Comparison of ENCODE assay signal across 10 cellular contexts in the genomic region with DNA sequence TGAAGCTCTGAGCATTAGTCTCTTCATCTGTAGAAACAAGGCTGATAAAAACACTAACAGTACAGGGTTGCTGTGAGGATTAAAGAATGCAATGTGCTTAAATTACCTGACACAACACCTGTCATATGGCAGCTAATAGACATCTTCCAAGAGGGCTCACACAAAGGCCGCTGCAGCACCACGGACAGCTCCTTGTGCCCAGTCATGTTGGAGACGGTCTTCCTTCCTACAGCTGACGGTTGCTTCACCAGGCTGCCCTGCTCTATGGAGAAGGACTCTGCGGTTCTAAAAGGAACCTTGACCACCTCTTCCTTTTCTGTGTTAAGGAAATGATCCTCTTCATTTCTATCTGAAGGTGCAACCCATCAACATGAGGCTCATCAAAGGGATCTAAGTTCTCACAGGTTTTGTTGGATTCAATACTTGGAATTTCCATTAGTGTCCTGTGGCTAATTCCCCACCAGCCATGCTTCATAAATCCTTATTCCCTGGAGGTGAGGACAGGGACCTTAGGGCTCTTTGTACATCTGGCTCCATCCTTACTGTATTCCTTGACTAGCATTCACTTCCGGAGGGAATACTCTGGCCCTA.
DNase-seq lines count a peak whose midpoint lies in the region; ATAC-seq and TF ChIP-seq lines count a peak whose summit lies in the region.
"Had no signal": no experiment of that assay in that cellular context is flagged by ENCODE, and none has a peak within 500 bp of the region (broad histone marks: within the 10 kb centered on the region; RNA-seq: fewer than 3 reads in every experiment).

No MANE protein-coding gene starts in this region.

- H3K27me3 ChIP-seq in right atrium auricular region, result no peaks in the 10 kb centered on the region
- peaks cover 7% of the 10 kb centered on the region for H3K27me3 ChIP-seq in left ventricle myocardium inferior (ENCODE audit: low read depth)

- H3K4me1 ChIP-seq in right atrium auricular region (no peaks in the 10 kb centered on the region), left ventricle myocardium inferior (no peaks in the 10 kb centered on the region)

- no peaks in the 10 kb centered on the region for H3K9me3 Mint-ChIP-seq in activated CD4-positive, alpha-beta memory T cell treated with anti-CD3 and anti-CD28 coated beads for 36 hours
- peaks cover 40% of the 10 kb centered on the region for H3K9me3 Mint-ChIP-seq in HFFc6

- H3K36me3 Mint-ChIP-seq in activated CD4-positive, alpha-beta memory T cell treated with anti-CD3 and anti-CD28 coated beads for 36 hours, result no peaks in the 10 kb centered on the region
- H3K36me3 Mint-ChIP-seq in HFFc6 (ENCODE audit: low read depth), result no peaks in the 10 kb centered on the region
- H3K36me3 Mint-ChIP-seq: CD4-positive, CD25-positive, alpha-beta regulatory T cell; T-cell had no signal

- H3K9me3 ChIP-seq in right atrium auricular region (no peaks in the 10 kb centered on the region), left ventricle myocardium inferior (replicated peaks) (no peaks in the 10 kb centered on the region)

- H3K27me3 Mint-ChIP-seq in activated CD4-positive, alpha-beta memory T cell treated with anti-CD3 and anti-CD28 coated beads for 36 hours, result peaks cover 14% of the 10 kb centered on the region
- peaks cover 2% of the 10 kb centered on the region; the same call in 1 of the 2 replicates for H3K27me3 Mint-ChIP-seq in HFFc6 (ENCODE audit: insufficient read depth)
- H3K27me3 Mint-ChIP-seq: CD4-positive, CD25-positive, alpha-beta regulatory T cell had no signal

- ATAC-seq in Right ventricle myocardium inferior, result peak; percentile 31
- ATAC-seq in GM18858 (IDR thresholded peaks at IDR 0.05; ENCODE audit: unreplicated experiment), result no peak
- ATAC-seq in HG02759 (IDR thresholded peaks at IDR 0.05; ENCODE audit: unreplicated experiment), result no peak
- ATAC-seq: T-cell had no signal

- POLR2A ChIA-PET in activated CD4-positive, alpha-beta memory T cell treated with anti-CD3 and anti-CD28 coated beads for 36 hours (lab: Charles Lee), result no interaction called here

- CTCF ChIA-PET in activated CD4-positive, alpha-beta memory T cell treated with anti-CD3 and anti-CD28 coated beads for 36 hours (lab: Charles Lee), result no interaction called here

- DNase-seq in Right ventricle myocardium inferior (ENCODE audit: missing footprints), result no peak
- no peak for DNase-seq in right atrium auricular region (ENCODE audit: low spot score)
- DNase-seq in activated CD4-positive, alpha-beta memory T cell treated with anti-CD3 and anti-CD28 coated beads for 36 hours, result peak; percentile 62
- peak; percentile 44 for DNase-seq in left ventricle myocardium inferior
- DNase-seq in stimulated activated CD8-positive, alpha-beta memory T cell treated with anti-CD3 and anti-CD28 coated beads, Interleukin-15, amount 100 ng/mL, for 48 hours (ENCODE audit: low read depth in 2 of 2), result peak; percentile 1 to 7
- no peak for DNase-seq in HFFc6

- no peaks in the 10 kb centered on the region for H3K4me1 Mint-ChIP-seq in activated CD4-positive, alpha-beta memory T cell treated with anti-CD3 and anti-CD28 coated beads for 36 hours (ENCODE audit: low read depth)
- H3K4me1 Mint-ChIP-seq in HFFc6 (ENCODE audit: low read depth), result no peaks in the 10 kb centered on the region
- H3K4me1 Mint-ChIP-seq: CD4-positive, CD25-positive, alpha-beta regulatory T cell; T-cell had no signal

- no peak overlapping the region for H3K4me3 Mint-ChIP-seq in activated CD4-positive, alpha-beta memory T cell treated with anti-CD3 and anti-CD28 coated beads for 36 hours
- no peak overlapping the region for H3K4me3 Mint-ChIP-seq in HFFc6
- H3K4me3 Mint-ChIP-seq: CD4-positive, CD25-positive, alpha-beta regulatory T cell; T-cell had no signal

- H3K27ac ChIP-seq in right atrium auricular region (no peak overlapping the region), left ventricle myocardium inferior (replicated peaks) (no peak overlapping the region)

- H3K27ac Mint-ChIP-seq in activated CD4-positive, alpha-beta memory T cell treated with anti-CD3 and anti-CD28 coated beads for 36 hours, result no peak overlapping the region
- H3K27ac Mint-ChIP-seq in HFFc6, result no peak overlapping the region
- H3K27ac Mint-ChIP-seq: CD4-positive, CD25-positive, alpha-beta regulatory T cell; T-cell had no signal

- H3K36me3 ChIP-seq in right atrium auricular region, result no peaks in the 10 kb centered on the region
- H3K36me3 ChIP-seq in left ventricle myocardium inferior, result no peaks in the 10 kb centered on the region

- TF ChIP-seq CTCF in right atrium auricular region (IDR thresholded peaks at IDR 0.05) (no peak), left ventricle myocardium inferior (IDR thresholded peaks at IDR 0.05; ENCODE audit: borderline replicate concordance) (no peak), HFFc6 (IDR thresholded peaks at IDR 0.05) (no peak)

- intact Hi-C loops in Right ventricle myocardium inferior (cut with DNase I), result no loop called here
- intact Hi-C loops in activated CD4-positive, alpha-beta memory T cell treated with anti-CD3 and anti-CD28 coated beads for 36 hours (cut with micrococcal nuclease), result no loop called here
- intact Hi-C loops in left ventricle myocardium inferior (cut with micrococcal nuclease), result no loop called here

- H3K4me3 ChIP-seq in right atrium auricular region (no peak overlapping the region), left ventricle myocardium inferior (no peak overlapping the region)

Comparison
In these comparisons a context has a peak if more than half of its experiments do, and no peak if none do; other contexts are left out.
1. DNase-seq: peak in activated CD4-positive, alpha-beta memory T cell treated with anti-CD3 and anti-CD28 coated beads for 36 hours (single experiment), left ventricle myocardium inferior (single experiment) and stimulated activated CD8-positive, alpha-beta memory T cell treated with anti-CD3 and anti-CD28 coated beads, Interleukin-15, amount 100 ng/mL, for 48 hours (2 of 2); none in Right ventricle myocardium inferior (single experiment), right atrium auricular region (single experiment) and HFFc6 (single experiment).